ENCODE assay signal across 17 cellular contexts in genomic region chr19:33323093-33323820, GRCh38. TPM values are rescaled to one million over a fixed set of nuclear protein-coding genes. Genes with fewer than 3 reads are reported as not detected.
DNase-seq lines count a peak whose midpoint lies in the region; ATAC-seq, FAIRE-seq and TF ChIP-seq lines count a peak whose summit lies in the region.
"Had no signal": no experiment of that assay in that cellular context is flagged by ENCODE, and none has a peak within 500 bp of the region (broad histone marks: within the 10 kb centered on the region; RNA-seq: fewer than 3 reads in every experiment).

No MANE protein-coding gene starts in this region.

- TF ChIP-seq EP300 in A549 (IDR thresholded peaks at IDR 0.05) = no peak

- CTCF ChIA-PET in A549 (lab: Yijun Ruan, JAX) = interaction anchor here (0.9 to 4.2 kb wide), 5 partner anchors 9 to 455 kb away, joined by 3 to 17 read pairs (median 4); partner anchors contain the start of gene CEBPA

- H3K9me3 ChIP-seq in A549 (peaks cover 30% of the 10 kb centered on the region), astrocyte (ENCODE audit: insufficient read depth, low read depth, low read length) (no peaks in the 10 kb centered on the region), mucosa of descending colon (peaks cover 6% of the 10 kb centered on the region)

- WGBS in A549 (ENCODE audit: missing lambda C conversion rate) = 30% methylated on average over 6 of the region's 6 CpGs

- no peaks in the 10 kb centered on the region for H3K27me3 ChIP-seq in astrocyte (ENCODE audit: insufficient read depth, low read length)
- H3K27me3 ChIP-seq: BLaER1 had no signal

- no peak for ATAC-seq in A549
- ATAC-seq in mucosa of descending colon = peak; percentile 54
- ATAC-seq in GM19467 (IDR thresholded peaks at IDR 0.05; ENCODE audit: unreplicated experiment) = no peak

- no peak for TF ChIP-seq RAD21 in A549 (conservative IDR thresholded peaks at IDR 0.05 in 1 of 2, IDR thresholded peaks at IDR 0.05 in 1 of 2)

- H3K27ac ChIP-seq in A549 = no peak overlapping the region
- H3K27ac ChIP-seq in astrocyte (ENCODE audit: low read depth, low read length) = no peak overlapping the region
- H3K27ac ChIP-seq: 22Rv1, BLaER1 had no signal

- no peaks in the 10 kb centered on the region for H4K20me1 ChIP-seq in astrocyte (ENCODE audit: insufficient read depth, low read length)
- H4K20me1 ChIP-seq: BLaER1 had no signal

- intact Hi-C loops in mucosa of descending colon (cut with DNase I, micrococcal nuclease) = no loop called here

- no peaks in the 10 kb centered on the region for H3K79me2 ChIP-seq in astrocyte (ENCODE audit: insufficient read depth, low read length)

- no peak overlapping the region for H3K4me2 ChIP-seq in A549
- no peak overlapping the region for H3K4me2 ChIP-seq in astrocyte (ENCODE audit: low read length)
- H3K4me2 ChIP-seq: BLaER1 had no signal

- no peaks in the 10 kb centered on the region for H3K36me3 Mint-ChIP-seq in astrocyte (ENCODE audit: low read depth, unreplicated experiment)

- DNase-seq in NCI-H2227 (lab: John Stamatoyannopoulos, UW; ENCODE audit: unreplicated experiment) (peak; percentile 55), NCI-H2227 treated with DMSO at 0.1 percent for 48 hours (lab: John Stamatoyannopoulos, UW) (no peak), A549 (ENCODE audit: low read depth in 1 of 2, low spot score in 1 of 2) (no peak), astrocyte (ENCODE audit: low read depth) (no peak), mucosa of descending colon (no peak), amygdala (lab: John Stamatoyannopoulos, UW) (no peak)
- DNase-seq in central memory CD4-positive, alpha-beta T cell = no peak
- DNase-seq: CD4-positive, alpha-beta memory T cell; DMS153; DMS79; GDM1; H9 had no signal

- POLR2A ChIA-PET in A549 (lab: Yijun Ruan, JAX) = no interaction called here

- no peaks in the 10 kb centered on the region for H3K4me1 ChIP-seq in A549
- no peaks in the 10 kb centered on the region for H3K4me1 ChIP-seq in astrocyte (ENCODE audit: insufficient read depth, low read length)
- peaks cover 9% of the 10 kb centered on the region for H3K4me1 ChIP-seq in mucosa of descending colon (ENCODE audit: low read depth)
- H3K4me1 ChIP-seq: BLaER1 had no signal

- no peak overlapping the region for H3K4me3 Mint-ChIP-seq in astrocyte (ENCODE audit: unreplicated experiment)
- H3K4me3 Mint-ChIP-seq: CD14-positive monocyte; CD4-positive, alpha-beta memory T cell; H9 had no signal

- FAIRE-seq in A549 (lab: Jason Lieb, UNC) (peak; percentile 87), astrocyte (lab: Jason Lieb, UNC) (peak; percentile 5)
- FAIRE-seq: H1 had no signal

- TF ChIP-seq CTCF in A549 (IDR thresholded peaks at IDR 0.05) (no peak), astrocyte (IDR thresholded peaks at IDR 0.05; ENCODE audit: insufficient read depth, low read depth, low read length) (no peak), mucosa of descending colon (IDR thresholded peaks at IDR 0.05) (no peak)

- no peak overlapping the region for H2AFZ ChIP-seq in astrocyte (ENCODE audit: low read depth, low read length)

- TF ChIP-seq POLR2A in A549 (IDR thresholded peaks at IDR 0.05; ENCODE audit: low read length) = no peak

- H3K9me3 Mint-ChIP-seq in astrocyte (ENCODE audit: unreplicated experiment) = peaks cover 20% of the 10 kb centered on the region

- H3K27ac Mint-ChIP-seq in astrocyte (ENCODE audit: unreplicated experiment) = no peak overlapping the region
- H3K27ac Mint-ChIP-seq: CD14-positive monocyte, H9 had no signal

- H3K4me3 ChIP-seq in A549 (no peak overlapping the region), astrocyte (ENCODE audit: insufficient read depth, low read depth, low read length) (no peak overlapping the region), mucosa of descending colon (no peak overlapping the region)
- H3K4me3 ChIP-seq: BLaER1 had no signal

- no peaks in the 10 kb centered on the region for H3K4me1 Mint-ChIP-seq in astrocyte (ENCODE audit: low read depth, unreplicated experiment)
- H3K4me1 Mint-ChIP-seq: CD4-positive, alpha-beta memory T cell had no signal

- H3K36me3 ChIP-seq in astrocyte (ENCODE audit: insufficient read depth, low read length) (no peaks in the 10 kb centered on the region), mucosa of descending colon (ENCODE audit: low read depth) (no peaks in the 10 kb centered on the region)
- H3K36me3 ChIP-seq: BLaER1 had no signal

- no peak overlapping the region for H3K9ac ChIP-seq in astrocyte (ENCODE audit: low read length)
- H3K9ac ChIP-seq: BLaER1 had no signal

- H3K27me3 Mint-ChIP-seq in astrocyte (ENCODE audit: low read depth, unreplicated experiment) = peaks cover 8% of the 10 kb centered on the region

TF ChIP-seq in A549, 52 proteins besides CTCF, POLR2A, EP300 and RAD21:
- TF ChIP-seq HEYL (CRISPR knock-in tag; IDR thresholded peaks at IDR 0.05) (no peak), GATA3 (IDR thresholded peaks at IDR 0.05; ENCODE audit: borderline replicate concordance) (no peak), FOXS1 (CRISPR knock-in tag; IDR thresholded peaks at IDR 0.05) (no peak), CBX8 (IDR thresholded peaks at IDR 0.05) (no peak), TFCP2L1 (CRISPR knock-in tag; IDR thresholded peaks at IDR 0.05) (no peak), ZNF302 (CRISPR knock-in tag; IDR thresholded peaks at IDR 0.05) (no peak)
TF ChIP-seq in A549: peak in this region for 0.

RNA-seq across cellular contexts. Expression of gene CEBPA, which starts 20.9 kb away (rescaled TPM):
- polyA plus RNA-seq in A549 (2011; rRNA removed) (3.5 and 4.3 TPM in 2 replicates), A549 (2017; fragmentation: RNase III; extraction: RNeasy Plus Mini Kit Qiagen cat#74134 plus additional on column Dnase treatment) (6.2 to 6.6 TPM (median 6.3 TPM) in 3 replicates)
- polyA plus RNA-seq in A549 (2012; cell fraction: cytosol; rRNA removed) = 4.5 and 6.6 TPM in 2 replicates
- 3.8 and 4.5 TPM in 2 replicates for polyA plus RNA-seq in A549 (2012; cell fraction: nucleus; rRNA removed)
- polyA minus RNA-seq in A549 (2011; rRNA and poly(A)+ RNA removed) = 5.2 and 5.7 TPM in 2 replicates
- total RNA-seq in astrocyte (0.45 and 0.50 TPM in 2 replicates), mucosa of descending colon (10 to 100 TPM; 30.1 to 73.2 (median 66.1) TPM)

RNA-seq across cellular contexts. Expression of gene CEBPG, which starts 50.3 kb away (rescaled TPM):
- polyA plus RNA-seq in A549 (2011; rRNA removed) (104 and 138 TPM in 2 replicates), A549 (2017; fragmentation: RNase III; extraction: RNeasy Plus Mini Kit Qiagen cat#74134 plus additional on column Dnase treatment) (34.0 to 35.7 TPM (median 34.3 TPM) in 3 replicates)
- polyA plus RNA-seq in A549 (2012; cell fraction: cytosol; rRNA removed) = 25.7 and 27.7 TPM in 2 replicates
- 11.1 and 12.8 TPM in 2 replicates for polyA plus RNA-seq in A549 (2012; cell fraction: nucleus; rRNA removed)
- polyA minus RNA-seq in A549 (2011; rRNA and poly(A)+ RNA removed) = 62.1 and 64.8 TPM in 2 replicates
- total RNA-seq in astrocyte (31.7 and 34.0 TPM in 2 replicates), mucosa of descending colon (10 to 100 TPM; 47.8 to 68.5 (median 58.2) TPM)

Comparison
In these comparisons a context has a peak if more than half of its experiments do, and no peak if none do; other contexts are left out.
1. RNA of gene CEBPA, which starts 20.9 kb away (total RNA-seq): 30.1 to 73.2 TPM in mucosa of descending colon; 0.45 to 0.50 TPM in astrocyte; every median in the first group is over 10 times any median in the second.